29 cellular contexts compared by ENCODE assay signal in genomic region chr10:80669485-80669884, GRCh38.
"Had no signal": no experiment of that assay in that cellular context is flagged by ENCODE, and none has a peak within 500 bp of the region (broad histone marks: within the 10 kb centered on the region; RNA-seq: fewer than 3 reads in every experiment).

No MANE protein-coding gene starts in this region.

- H3K36me3 Mint-ChIP-seq: naive thymus-derived CD8-positive, alpha-beta T cell; natural killer cell treated with Interleukin-12 subunit alpha and Interleukin-12 subunit beta and Interleukin-15 and Interleukin-18, amount 100 ng/mL, for 72 hours; stimulated activated effector memory CD8-positive, alpha-beta T cell treated with anti-CD3 and anti-CD28 coated beads, Interleukin-12 subunit alpha, Interleukin-12 subunit beta, amount 100 ng/mL, for 72 hours; stimulated activated naive B cell treated with anti-CD40 and anti-IgM and Interleukin-4, amounts not matched to agents 10 μg/mL and 1 μg/mL and 100 μg/mL, for 72 hours; type B pancreatic cell had no signal

- H3K27me3 Mint-ChIP-seq: type B pancreatic cell had no signal

- H3K9me3 Mint-ChIP-seq: naive thymus-derived CD8-positive, alpha-beta T cell; natural killer cell treated with Interleukin-12 subunit alpha and Interleukin-12 subunit beta and Interleukin-15 and Interleukin-18, amount 100 ng/mL, for 72 hours; nephron progenitor cell; neural crest cell; stimulated activated effector memory CD8-positive, alpha-beta T cell treated with anti-CD3 and anti-CD28 coated beads, Interleukin-12 subunit alpha, Interleukin-12 subunit beta, amount 100 ng/mL, for 72 hours; stimulated activated naive B cell treated with anti-CD40 and anti-IgM and Interleukin-4, amounts not matched to agents 10 μg/mL and 1 μg/mL and 100 μg/mL, for 72 hours; stimulated activated naive CD8-positive, alpha-beta T cell treated with anti-CD3 and anti-CD28 coated beads, Interleukin-15, Interleukin-2, amounts not matched to agents 100 ng/mL and 50 ng/mL, for 24 hours; type B pancreatic cell had no signal

- H3K4me3 ChIP-seq: pancreas, psoas muscle, right lobe of liver, sigmoid colon, stomach, thoracic aorta, thyroid gland, tibial nerve, upper lobe of right lung, uterus had no signal

- H3K4me1 ChIP-seq: pancreas, psoas muscle, right lobe of liver, sigmoid colon, upper lobe of right lung, uterus had no signal

- H3K4me3 Mint-ChIP-seq: naive thymus-derived CD8-positive, alpha-beta T cell; natural killer cell treated with Interleukin-12 subunit alpha and Interleukin-12 subunit beta and Interleukin-15 and Interleukin-18, amount 100 ng/mL, for 72 hours; nephron progenitor cell; neural crest cell; stimulated activated effector memory CD8-positive, alpha-beta T cell treated with anti-CD3 and anti-CD28 coated beads, Interleukin-12 subunit alpha, Interleukin-12 subunit beta, amount 100 ng/mL, for 72 hours; stimulated activated naive B cell treated with anti-CD40 and anti-IgM and Interleukin-4, amounts not matched to agents 10 μg/mL and 1 μg/mL and 100 μg/mL, for 72 hours; stimulated activated naive CD8-positive, alpha-beta T cell treated with anti-CD3 and anti-CD28 coated beads, Interleukin-15, Interleukin-2, amounts not matched to agents 100 ng/mL and 50 ng/mL, for 24 hours; type B pancreatic cell had no signal

- H3K4me1 Mint-ChIP-seq: naive thymus-derived CD8-positive, alpha-beta T cell; stimulated activated effector memory CD8-positive, alpha-beta T cell treated with anti-CD3 and anti-CD28 coated beads, Interleukin-12 subunit alpha, Interleukin-12 subunit beta, amount 100 ng/mL, for 72 hours had no signal

- DNase-seq: naive thymus-derived CD8-positive, alpha-beta T cell; nephron progenitor cell; nucleus accumbens; pancreas; posterior cingulate gyrus; psoas muscle; right cardiac atrium; right lobe of liver; sigmoid colon; small intestine; stimulated activated CD4-positive, alpha-beta T cell treated with anti-CD3 and anti-CD28 coated beads, Interleukin-15, amount 100 ng/mL, for 24 hours; stimulated activated CD4-positive, alpha-beta T cell treated with anti-CD3 and anti-CD28 coated beads, Interleukin-2, amount 100 ng/mL, for 24 hours; stimulated activated CD4-positive, alpha-beta T cell treated with anti-CD3 and anti-CD28 coated beads, Interleukin-2, amount 100 ng/mL, for 48 hours; stimulated activated CD4-positive, alpha-beta T cell treated with anti-CD3 and anti-CD28 coated beads, Interleukin-4, amount 100 ng/mL, for 24 hours; stimulated activated naive B cell treated with anti-CD40 and anti-IgM and Interleukin-4, amounts not matched to agents 10 μg/mL and 1 μg/mL and 100 μg/mL, for 72 hours; stimulated activated naive CD4-positive, alpha-beta T cell treated with Interleukin-2 at 50 U/mL for 16 hours; stomach; thyroid gland; upper lobe of right lung; uterus had no signal

- H3K27me3 ChIP-seq: pancreas, right lobe of liver, sigmoid colon, stomach, thyroid gland, tibial nerve, upper lobe of right lung, uterus had no signal

- H3K36me3 ChIP-seq: neutrophil, pancreas, right lobe of liver, sigmoid colon, stomach, thoracic aorta, thyroid gland, tibial nerve, upper lobe of right lung, uterus had no signal

- H3K27ac Mint-ChIP-seq: naive thymus-derived CD8-positive, alpha-beta T cell; natural killer cell treated with Interleukin-12 subunit alpha and Interleukin-12 subunit beta and Interleukin-15 and Interleukin-18, amount 100 ng/mL, for 72 hours; progenitor cell of endocrine pancreas; stimulated activated effector memory CD8-positive, alpha-beta T cell treated with anti-CD3 and anti-CD28 coated beads, Interleukin-12 subunit alpha, Interleukin-12 subunit beta, amount 100 ng/mL, for 72 hours; stimulated activated naive B cell treated with anti-CD40 and anti-IgM and Interleukin-4, amounts not matched to agents 10 μg/mL and 1 μg/mL and 100 μg/mL, for 72 hours; stimulated activated naive CD8-positive, alpha-beta T cell treated with anti-CD3 and anti-CD28 coated beads, Interleukin-15, Interleukin-2, amounts not matched to agents 100 ng/mL and 50 ng/mL, for 24 hours; type B pancreatic cell had no signal

- H3K9me3 ChIP-seq: neutrophil, pancreas, psoas muscle, right lobe of liver, sigmoid colon, stomach, thoracic aorta, thyroid gland, tibial nerve, upper lobe of right lung, uterus had no signal

- H3K27ac ChIP-seq: neutrophil, pancreas, psoas muscle, right lobe of liver, sigmoid colon, stomach, thoracic aorta, thyroid gland, tibial nerve, upper lobe of right lung, uterus had no signal

- ATAC-seq: naive thymus-derived CD8-positive, alpha-beta T cell; natural killer cell treated with Interleukin-12 subunit alpha and Interleukin-12 subunit beta and Interleukin-15 and Interleukin-18, amount 100 ng/mL, for 72 hours; pancreas; psoas muscle; right cardiac atrium; right lobe of liver; stimulated activated effector memory CD8-positive, alpha-beta T cell treated with anti-CD3 and anti-CD28 coated beads, Interleukin-12 subunit alpha, Interleukin-12 subunit beta, amount 100 ng/mL, for 72 hours; upper lobe of right lung had no signal
